Comparison of ENCODE assay signal across 9 cellular contexts in the genomic region with DNA sequence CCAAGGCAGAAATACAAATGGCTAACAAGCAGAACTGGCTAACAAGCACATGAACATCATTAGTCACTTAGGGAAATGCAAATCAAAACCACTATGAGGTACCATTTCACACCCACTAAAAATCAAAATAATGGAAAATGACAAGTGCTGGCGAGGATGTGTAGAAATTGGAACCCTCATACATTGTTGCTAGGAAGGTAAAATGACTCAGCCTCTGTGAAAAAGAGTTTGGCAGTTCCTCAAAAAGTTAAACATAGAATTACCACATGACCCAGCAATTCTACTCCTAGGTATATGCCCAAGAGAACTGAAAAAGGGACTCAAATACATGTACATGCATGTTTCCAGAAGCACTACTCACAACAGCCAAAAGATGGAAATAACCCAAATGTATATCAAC. TPM values are rescaled to one million over a fixed set of nuclear protein-coding genes. Genes with fewer than 3 reads are reported as not detected.
A peak's percentile ranks its signal among the peaks of the same experiment; 100 is the strongest.
DNase-seq lines count a peak whose midpoint lies in the region; ATAC-seq, FAIRE-seq and TF ChIP-seq lines count a peak whose summit lies in the region.
"Had no signal": no experiment of that assay in that cellular context is flagged by ENCODE, and none has a peak within 500 bp of the region (broad histone marks: within the 10 kb centered on the region; RNA-seq: fewer than 3 reads in every experiment).

No MANE protein-coding gene starts in this region.

- H3K9me3 Mint-ChIP-seq in T-helper 1 cell treated with Interleukin-12 subunit alpha and Interleukin-12 subunit beta and Interleukin-4 antibody, amounts not matched to agents 30 μg/mL and 1 μg/mL, for 36 hours, result no peaks in the 10 kb centered on the region
- no peaks in the 10 kb centered on the region for H3K9me3 Mint-ChIP-seq in nephron progenitor cell

- peak overlapping the region; percentile 20 for H3K27ac Mint-ChIP-seq in T-helper 1 cell treated with Interleukin-12 subunit alpha and Interleukin-12 subunit beta and Interleukin-4 antibody, amounts not matched to agents 30 μg/mL and 1 μg/mL, for 36 hours
- no peak overlapping the region for H3K27ac Mint-ChIP-seq in nephron progenitor cell

- no peak overlapping the region for H3K4me3 Mint-ChIP-seq in T-helper 1 cell treated with Interleukin-12 subunit alpha and Interleukin-12 subunit beta and Interleukin-4 antibody, amounts not matched to agents 30 μg/mL and 1 μg/mL, for 36 hours
- H3K4me3 Mint-ChIP-seq in nephron progenitor cell, result no peak overlapping the region

- ATAC-seq in GM19467 (IDR thresholded peaks at IDR 0.05; ENCODE audit: unreplicated experiment), result no peak

- peak; percentile 59 for DNase-seq in GM04503 (ENCODE audit: low read depth)
- no peak for DNase-seq in H54 (ENCODE audit: insufficient read length, low spot score)
- DNase-seq in fibroblast of villous mesenchyme (ENCODE audit: low read depth), result peak; percentile 30
- no peak for DNase-seq in GM19240 (ENCODE audit: insufficient read length, low spot score)
- DNase-seq in retina, result no peak
- DNase-seq in nephron progenitor cell, result no peak
- DNase-seq: NCI-H748 treated with DMSO at 0.1 percent for 48 hours had no signal

- TF ChIP-seq CTCF in fibroblast of villous mesenchyme (IDR thresholded peaks at IDR 0.05; ENCODE audit: insufficient read depth, low read depth, low read length) (no peak), nephron progenitor cell (IDR thresholded peaks at IDR 0.05) (no peak)

- no peaks in the 10 kb centered on the region for H3K27me3 Mint-ChIP-seq in T-helper 1 cell treated with Interleukin-12 subunit alpha and Interleukin-12 subunit beta and Interleukin-4 antibody, amounts not matched to agents 30 μg/mL and 1 μg/mL, for 36 hours (ENCODE audit: low read depth)
- no peaks in the 10 kb centered on the region for H3K27me3 Mint-ChIP-seq in nephron progenitor cell (ENCODE audit: low read depth, poor library complexity)

- H3K4me3 ChIP-seq in fibroblast of villous mesenchyme (ENCODE audit: low read depth, low read length), result no peak overlapping the region

- peaks cover 24% of the 10 kb centered on the region for H3K36me3 Mint-ChIP-seq in T-helper 1 cell treated with Interleukin-12 subunit alpha and Interleukin-12 subunit beta and Interleukin-4 antibody, amounts not matched to agents 30 μg/mL and 1 μg/mL, for 36 hours (ENCODE audit: low read depth)
- H3K36me3 Mint-ChIP-seq in nephron progenitor cell (ENCODE audit: low read depth), result peaks cover 25% of the 10 kb centered on the region

- peaks cover 14% of the 10 kb centered on the region for H3K4me1 Mint-ChIP-seq in T-helper 1 cell treated with Interleukin-12 subunit alpha and Interleukin-12 subunit beta and Interleukin-4 antibody, amounts not matched to agents 30 μg/mL and 1 μg/mL, for 36 hours (ENCODE audit: low read depth)
- H3K4me1 Mint-ChIP-seq in nephron progenitor cell, result no peaks in the 10 kb centered on the region

- no peak for TF ChIP-seq POLR2A in H54 (IDR thresholded peaks at IDR 0.05; ENCODE audit: low read depth, low read length)

- peak; percentile 99 for FAIRE-seq in H54 (lab: Jason Lieb, UNC)

RNA-seq across cellular contexts. Expression of gene ANAPC16, which starts 52.8 kb away (rescaled TPM):
- total RNA-seq in fibroblast of villous mesenchyme, result 43.2 and 66.1 TPM in 2 replicates

RNA-seq across cellular contexts. Expression of gene ASCC1, which starts 53.1 kb away (rescaled TPM):
- 32.5 and 41.0 TPM in 2 replicates for total RNA-seq in fibroblast of villous mesenchyme

Comparison
In these comparisons a context has a peak if more than half of its experiments do, and no peak if none do; other contexts are left out.
1. DNase-seq: peak in GM04503 (single experiment) and fibroblast of villous mesenchyme (single experiment); none in H54 (single experiment), GM19240 (single experiment), retina (single experiment) and nephron progenitor cell (single experiment).